In the genomic region with DNA sequence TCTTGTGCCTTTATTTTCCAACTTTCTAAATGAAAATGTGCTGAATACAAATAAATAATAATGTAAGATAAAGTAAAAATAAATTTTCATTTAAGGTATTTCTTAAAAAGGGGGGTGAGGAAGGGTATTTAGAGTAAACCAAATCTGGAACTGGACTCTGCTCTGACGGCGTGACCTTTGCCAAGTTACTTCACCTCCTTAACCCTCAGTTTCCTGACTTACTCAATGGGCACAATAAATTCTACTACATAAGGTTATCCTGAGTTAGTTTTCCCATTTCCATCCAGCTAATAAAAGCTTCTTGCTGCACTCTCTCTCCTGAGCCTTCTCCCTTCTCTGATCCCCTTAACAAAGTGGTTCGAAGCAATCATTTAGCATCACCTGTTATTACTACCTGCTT, we compare ENCODE assay signal across 2 cellular contexts.
TF ChIP-seq lines count a peak whose summit lies in the region.

No MANE protein-coding gene starts in this region.

TF ChIP-seq in A549, 52 proteins besides CTCF, POLR2A, EP300 and RAD21:
- TF ChIP-seq RARB (CRISPR knock-in tag; IDR thresholded peaks at IDR 0.05) (no peak), ZFP36 (IDR thresholded peaks at IDR 0.05; ENCODE audit: borderline replicate concordance, partially characterized antibody) (no peak), KDM5A (IDR thresholded peaks at IDR 0.05) (no peak), HDAC2 (IDR thresholded peaks at IDR 0.05) (no peak)
- TF ChIP-seq, protein P1, sequence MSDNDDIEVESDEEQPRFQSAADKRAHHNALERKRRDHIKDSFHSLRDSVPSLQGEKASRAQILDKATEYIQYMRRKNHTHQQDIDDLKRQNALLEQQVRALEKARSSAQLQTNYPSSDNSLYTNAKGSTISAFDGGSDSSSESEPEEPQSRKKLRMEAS (IDR thresholded peaks at IDR 0.05) = no peak

TF ChIP-seq in IMR-90, 13 proteins besides CTCF, POLR2A, EP300 and RAD21:
- TF ChIP-seq SMC3 (IDR thresholded peaks at IDR 0.05; ENCODE audit: low read depth, low read length) (no peak), USF2 (IDR thresholded peaks at IDR 0.05; ENCODE audit: low read depth, low read length) (no peak), BHLHE40 (IDR thresholded peaks at IDR 0.05; ENCODE audit: low read depth, low read length) (no peak), CEBPB (IDR thresholded peaks at IDR 0.05; ENCODE audit: low read depth, low read length) (no peak), MAZ (IDR thresholded peaks at IDR 0.05; ENCODE audit: borderline replicate concordance, low read depth, low read length) (no peak), MXI1 (IDR thresholded peaks at IDR 0.05; ENCODE audit: borderline replicate concordance, low read depth, low read length) (no peak), FOS (IDR thresholded peaks at IDR 0.05; ENCODE audit: low read depth, low read length) (no peak), RCOR1 (IDR thresholded peaks at IDR 0.05; ENCODE audit: insufficient replicate concordance, low read length) (no peak)
TF ChIP-seq in IMR-90: peak in this region for 0.
